In the genomic region with DNA sequence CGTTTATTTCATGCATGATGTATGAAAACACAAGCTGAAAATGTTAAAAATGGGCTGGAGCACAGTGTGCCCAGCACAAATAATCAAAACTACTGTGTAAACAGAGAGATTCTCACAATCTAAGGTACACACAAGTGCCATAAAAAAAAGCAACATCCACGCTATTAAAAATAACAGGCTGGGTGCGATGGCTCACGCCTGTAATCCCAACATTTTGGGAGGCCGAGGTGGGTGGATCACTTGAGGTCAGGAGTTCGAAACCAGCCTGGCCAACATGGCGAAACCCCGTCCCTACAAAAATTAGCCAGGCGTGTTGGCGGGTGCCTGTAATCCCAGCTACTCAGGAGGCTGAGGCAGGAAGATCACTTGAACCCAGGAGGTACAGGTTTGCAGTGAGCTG, we compare ENCODE assay signal across 8 cellular contexts. TPM values are rescaled to one million over a fixed set of nuclear protein-coding genes. Genes with fewer than 3 reads are reported as not detected.
A peak's percentile ranks its signal among the peaks of the same experiment; 100 is the strongest.
DNase-seq lines count a peak whose midpoint lies in the region; ATAC-seq, FAIRE-seq and TF ChIP-seq lines count a peak whose summit lies in the region.
"Not testable (repeated sequence)": the region's sequence is repeated elsewhere in the genome, so short reads cannot be mapped to it uniquely, and the experiment has no call there.

No MANE protein-coding gene starts in this region.

- peaks cover 100% of the 10 kb centered on the region for H3K79me2 ChIP-seq in DOHH2 (ENCODE audit: control insufficient read depth, low read length)

- peak overlapping the region; percentile 64 for H3K4me2 ChIP-seq in DOHH2 (ENCODE audit: low read length)

- peaks cover 12% of the 10 kb centered on the region for H3F3A ChIP-seq in DOHH2 (ENCODE audit: control insufficient read depth, insufficient read depth)

- peak overlapping the region; percentile 95 for H3K27ac Mint-ChIP-seq in activated naive CD8-positive, alpha-beta T cell
- peak overlapping the region; percentile 95 for H3K27ac Mint-ChIP-seq in effector memory CD8-positive, alpha-beta T cell

- H3K36me3 ChIP-seq in DOHH2 (ENCODE audit: control insufficient read depth, low read length), result peaks cover 29% of the 10 kb centered on the region
- H3K36me3 ChIP-seq in kidney (ENCODE audit: control insufficient read depth in 1 of 2, insufficient read depth in 2 of 2, low read length in 2 of 2); ovary; thyroid gland: not testable (repeated sequence)

- H3K27me3 ChIP-seq in DOHH2 (ENCODE audit: control insufficient read depth, low read length); ovary; thyroid gland: not testable (repeated sequence)

- H3K27ac ChIP-seq in DOHH2 (ENCODE audit: low read depth, low read length) (peak overlapping the region; percentile 69), kidney (ENCODE audit: low read depth in 2 of 2, low read length in 2 of 2) (peak overlapping the region; percentile 75 to 77), ovary (peak overlapping the region; percentile 31 to 37), thyroid gland (peak overlapping the region; percentile 68 to 78 (median 78))

- FAIRE-seq in kidney (lab: Jason Lieb, UNC), result not testable (repeated sequence)

- H3K9me3 ChIP-seq in DOHH2 (ENCODE audit: control insufficient read depth, insufficient read depth, low read length); kidney (ENCODE audit: control insufficient read depth in 1 of 2, low read length in 2 of 2); ovary; thyroid gland: not testable (repeated sequence)

- 56 to 64% (median 61%) methylated on average over 10 of the region's 10 CpGs for WGBS in ovary, 3 donors
- WGBS in thyroid gland, 2 donors, result 77 to 83% methylated on average over 10 of the region's 10 CpGs

- peaks cover 16% of the 10 kb centered on the region for H3K36me3 Mint-ChIP-seq in activated naive CD8-positive, alpha-beta T cell
- H3K36me3 Mint-ChIP-seq in effector memory CD8-positive, alpha-beta T cell (ENCODE audit: insufficient read depth), result peaks cover 57% of the 10 kb centered on the region

- not testable (repeated sequence) for DNase-seq in effector memory CD8-positive, alpha-beta T cell; kidney; ovary; thyroid gland

- H3K4me3 ChIP-seq in DOHH2 (ENCODE audit: low read length), result peak overlapping the region; percentile 53
- peak overlapping the region in 1 of 2 donors; percentile 32 for H3K4me3 ChIP-seq in kidney (ENCODE audit: low read length in 2 of 2)
- H3K4me3 ChIP-seq in ovary, result peak overlapping the region; percentile 27
- H3K4me3 ChIP-seq in thyroid gland (replicated peaks in 1 of 3), result not testable (repeated sequence)

- peaks cover 37% of the 10 kb centered on the region for H4K20me1 ChIP-seq in DOHH2 (ENCODE audit: control insufficient read depth, insufficient read depth, low read depth, low read length)

- TF ChIP-seq CTCF in DOHH2 (IDR thresholded peaks at IDR 0.05; ENCODE audit: low read depth, low read length, poor library complexity, severe bottlenecking); kidney (IDR thresholded peaks at IDR 0.05; ENCODE audit: borderline replicate concordance, extremely low read depth, insufficient read depth); ovary (IDR thresholded peaks at IDR 0.05); thyroid gland (IDR thresholded peaks at IDR 0.05): not testable (repeated sequence)

- TF ChIP-seq POLR2A in ovary (IDR thresholded peaks at IDR 0.05); thyroid gland (IDR thresholded peaks at IDR 0.05): not testable (repeated sequence)

- H3K4me1 Mint-ChIP-seq in activated naive CD8-positive, alpha-beta T cell (ENCODE audit: low read depth), result peaks cover 80% of the 10 kb centered on the region
- peaks cover 59 to 70% of the 10 kb centered on the region in 2 donors for H3K4me1 Mint-ChIP-seq in effector memory CD8-positive, alpha-beta T cell (ENCODE audit: low read depth in 2 of 2)

- peak overlapping the region; percentile 85 for H3K4me3 Mint-ChIP-seq in activated naive CD8-positive, alpha-beta T cell
- peak overlapping the region; percentile 84 to 85 for H3K4me3 Mint-ChIP-seq in effector memory CD8-positive, alpha-beta T cell

- H3K9ac ChIP-seq in kidney (ENCODE audit: low read length in 2 of 2), result peak overlapping the region; percentile 22 to 39

- not testable (repeated sequence) for TF ChIP-seq EP300 in ovary (IDR thresholded peaks at IDR 0.05)

- H3K9me3 Mint-ChIP-seq in activated naive CD8-positive, alpha-beta T cell (ENCODE audit: low read depth); effector memory CD8-positive, alpha-beta T cell: not testable (repeated sequence)

- intact Hi-C loops in kidney (cut with DNase I); ovary (cut with DNase I); thyroid gland (cut with DNase I): not testable (repeated sequence)

- ATAC-seq in HG02943 (IDR thresholded peaks at IDR 0.05; ENCODE audit: low read depth, unreplicated experiment) (peak; percentile 24), SK-N-SH treated with all-trans-retinoic acid at 6 μM for 48 hours (peak; percentile 5; the same call in 1 of the 3 replicates)
- peak; percentile 1 for ATAC-seq in effector memory CD8-positive, alpha-beta T cell (replicated peaks)

- not testable (repeated sequence) for H3K27me3 Mint-ChIP-seq in activated naive CD8-positive, alpha-beta T cell; effector memory CD8-positive, alpha-beta T cell

- H3K9me2 ChIP-seq in DOHH2 (replicated peaks; ENCODE audit: control insufficient read depth, low read length), result not testable (repeated sequence)

- H3K4me1 ChIP-seq in DOHH2 (ENCODE audit: control insufficient read depth, low read length) (peaks cover 58% of the 10 kb centered on the region), ovary (ENCODE audit: insufficient read depth) (peaks cover 14% of the 10 kb centered on the region), thyroid gland (peaks cover 27 to 40% of the 10 kb centered on the region in 2 donors)
- not testable (repeated sequence) for H3K4me1 ChIP-seq in kidney (ENCODE audit: control insufficient read depth in 1 of 2, insufficient read depth in 1 of 2, low read depth in 1 of 2, low read length in 2 of 2)

RNA-seq across cellular contexts. Expression of a gene that starts 22.3 kb away (rescaled TPM):
- 262 TPM for total RNA-seq in kidney
- 168 TPM for polyA plus RNA-seq in kidney (ENCODE audit: insufficient read depth, low read depth, low replicate concordance)
- total RNA-seq in ovary, result 100 to 1,000 TPM; 156 to 294 (median 241) TPM
- 100 to 1,000 TPM; 204 to 386 TPM for polyA plus RNA-seq in ovary
- total RNA-seq in thyroid gland, result 100 to 1,000 TPM; 246 to 270 (median 265) TPM

RNA-seq across cellular contexts. Expression of a gene that starts 52.9 kb away (rescaled TPM):
- total RNA-seq in kidney, result 29.9 TPM
- 6.5 TPM for polyA plus RNA-seq in kidney (ENCODE audit: insufficient read depth, low read depth, low replicate concordance)
- 10 to 100 TPM; 24.3 to 46.6 (median 30.0) TPM for total RNA-seq in ovary
- 10 to 100 TPM; 10.2 to 22.8 TPM for polyA plus RNA-seq in ovary
- 10 to 100 TPM; 26.9 to 39.4 (median 31.3) TPM for total RNA-seq in thyroid gland
